In the genomic region with DNA sequence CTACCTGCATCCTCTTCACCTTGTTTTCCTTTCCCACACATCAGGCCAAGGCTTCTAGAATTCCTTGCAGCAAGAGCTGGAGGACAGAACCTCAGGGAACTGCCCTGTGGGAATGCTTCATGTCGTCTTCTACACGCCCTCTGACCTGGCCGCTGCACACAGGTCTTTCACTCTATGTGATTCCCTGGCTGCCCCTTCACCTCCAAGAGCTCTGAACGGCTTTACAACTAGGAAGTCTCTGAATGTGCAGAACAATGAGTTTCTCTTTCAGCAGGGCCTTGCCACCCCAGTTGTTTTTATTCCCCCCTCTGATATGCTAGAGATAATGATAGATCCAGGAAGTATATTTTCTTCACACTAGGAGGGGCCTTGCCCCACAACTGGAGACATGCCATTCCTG, we compare ENCODE assay signal across 16 cellular contexts.
DNase-seq lines count a peak whose midpoint lies in the region; ATAC-seq and TF ChIP-seq lines count a peak whose summit lies in the region.
"Had no signal": no experiment of that assay in that cellular context is flagged by ENCODE, and none has a peak within 500 bp of the region (broad histone marks: within the 10 kb centered on the region; RNA-seq: fewer than 3 reads in every experiment).

No MANE protein-coding gene starts in this region.

- no peaks in the 10 kb centered on the region for H3K27me3 Mint-ChIP-seq in CD14-positive monocyte (ENCODE audit: low read depth in 3 of 3)
- H3K27me3 Mint-ChIP-seq in CD8-positive, alpha-beta memory T cell = no peaks in the 10 kb centered on the region
- H3K27me3 Mint-ChIP-seq in central memory CD8-positive, alpha-beta T cell = no peaks in the 10 kb centered on the region
- H3K27me3 Mint-ChIP-seq in naive thymus-derived CD8-positive, alpha-beta T cell = no peaks in the 10 kb centered on the region

- H3K36me3 Mint-ChIP-seq in CD14-positive monocyte = peaks cover 76 to 84% of the 10 kb centered on the region in 2 donors
- H3K36me3 Mint-ChIP-seq in CD8-positive, alpha-beta memory T cell = peaks cover 4 to 50% (median 14%) of the 10 kb centered on the region in 3 donors
- H3K36me3 Mint-ChIP-seq in central memory CD8-positive, alpha-beta T cell (ENCODE audit: insufficient read depth) = peaks cover 42% of the 10 kb centered on the region
- peaks cover 7 to 60% (median 35%) of the 10 kb centered on the region in 3 donors for H3K36me3 Mint-ChIP-seq in naive thymus-derived CD8-positive, alpha-beta T cell

- no peak for ATAC-seq in central memory CD8-positive, alpha-beta T cell (replicated peaks; ENCODE audit: extremely low read depth, poor library complexity, severe bottlenecking)
- ATAC-seq in naive thymus-derived CD8-positive, alpha-beta T cell = no peak
- ATAC-seq in GM18861 (IDR thresholded peaks at IDR 0.05; ENCODE audit: unreplicated experiment) = no peak
- ATAC-seq: Panc1, pancreas had no signal

- H3K9me3 Mint-ChIP-seq in CD14-positive monocyte = peaks cover 0 to 5% (median 0%) of the 10 kb centered on the region in 7 donors
- H3K9me3 Mint-ChIP-seq in CD8-positive, alpha-beta memory T cell = peaks cover 0 to 4% (median 0%) of the 10 kb centered on the region in 5 donors
- H3K9me3 Mint-ChIP-seq in central memory CD8-positive, alpha-beta T cell = no peaks in the 10 kb centered on the region
- peaks cover 0 to 7% (median 0%) of the 10 kb centered on the region in 9 donors for H3K9me3 Mint-ChIP-seq in naive thymus-derived CD8-positive, alpha-beta T cell

- CTCF ChIA-PET in CD8-positive, alpha-beta memory T cell (lab: Charles Lee) = interaction anchor here (1.4 kb wide), 1 partner anchor 590 kb away, joined by 3 read pairs; no protein-coding TSS in a partner anchor
- CTCF ChIA-PET in HEK293T (lab: Yijun Ruan, JAX) = interaction anchor here (1.0 kb wide), 1 partner anchor 66 kb away, joined by 4 read pairs; no protein-coding TSS in a partner anchor

- H3K27me3 ChIP-seq in CD8-positive, alpha-beta memory T cell (ENCODE audit: insufficient read depth, low read length, poor library complexity, severe bottlenecking) = no peaks in the 10 kb centered on the region
- H3K27me3 ChIP-seq: pancreas, tibial nerve had no signal

- POLR2A ChIA-PET in CD8-positive, alpha-beta memory T cell (lab: Charles Lee) = no interaction called here
- POLR2A ChIA-PET in naive thymus-derived CD8-positive, alpha-beta T cell (lab: Charles Lee) = no interaction called here
- POLR2A ChIA-PET in HEK293T (lab: Yijun Ruan, JAX) = interaction anchor here (3.8 kb wide), 1 partner anchor 77 kb away, joined by 12 read pairs; no protein-coding TSS in a partner anchor

- DNase-seq in CD14-positive monocyte (ENCODE audit: low spot score) (no peak), nucleus accumbens (lab: John Stamatoyannopoulos, UW) (no peak), HEK293T (ENCODE audit: extremely low spot score) (no peak), NCI-H446 (lab: John Stamatoyannopoulos, UW) (no peak)
- no peak for DNase-seq in CD8-positive, alpha-beta memory T cell
- DNase-seq in central memory CD8-positive, alpha-beta T cell (ENCODE audit: low spot score in 2 of 2) = no peak
- DNase-seq in naive thymus-derived CD8-positive, alpha-beta T cell = no peak
- DNase-seq: kidney, NCI-H1048, NCI-H774, pancreas had no signal

- peaks cover 68% of the 10 kb centered on the region for H3K4me1 ChIP-seq in CD8-positive, alpha-beta memory T cell (ENCODE audit: insufficient read depth, low read length)

- H3K4me3 Mint-ChIP-seq in CD14-positive monocyte = no peak overlapping the region
- H3K4me3 Mint-ChIP-seq in CD8-positive, alpha-beta memory T cell = peak overlapping the region in 5 of 7 donors; percentile 25 to 69 (median 46)
- H3K4me3 Mint-ChIP-seq in central memory CD8-positive, alpha-beta T cell = peak overlapping the region; percentile 64
- H3K4me3 Mint-ChIP-seq in naive thymus-derived CD8-positive, alpha-beta T cell = peak overlapping the region in 6 of 10 donors; percentile 2 to 58 (median 18)
- H3K4me3 Mint-ChIP-seq: brain had no signal

- H3K27ac ChIP-seq in CD8-positive, alpha-beta memory T cell (ENCODE audit: low read depth, low read length) = no peak overlapping the region
- H3K27ac ChIP-seq: C4-2B, pancreas, tibial nerve had no signal

- peak overlapping the region in 5 of 7 donors; percentile 9 to 69 (median 23) for H3K27ac Mint-ChIP-seq in CD14-positive monocyte
- peak overlapping the region; percentile 78 to 98 (median 92) for H3K27ac Mint-ChIP-seq in CD8-positive, alpha-beta memory T cell
- peak overlapping the region; percentile 61 for H3K27ac Mint-ChIP-seq in central memory CD8-positive, alpha-beta T cell (ENCODE audit: low read depth)
- peak overlapping the region in 9 of 10 donors; percentile 25 to 89 (median 78) for H3K27ac Mint-ChIP-seq in naive thymus-derived CD8-positive, alpha-beta T cell
- H3K27ac Mint-ChIP-seq: brain had no signal

- H3K36me3 ChIP-seq in CD8-positive, alpha-beta memory T cell (ENCODE audit: insufficient read depth, low read length) = peaks cover 12% of the 10 kb centered on the region
- H3K36me3 ChIP-seq: pancreas had no signal

- TF ChIP-seq CTCF in CD14-positive monocyte (IDR thresholded peaks at IDR 0.05) = no peak

- H3K4me3 ChIP-seq in CD8-positive, alpha-beta memory T cell (ENCODE audit: low read length) = no peak overlapping the region
- H3K4me3 ChIP-seq: pancreas, tibial nerve had no signal

- H3K4me1 Mint-ChIP-seq in CD14-positive monocyte = peaks cover 82% of the 10 kb centered on the region
- peaks cover 86 to 100% (median 98%) of the 10 kb centered on the region in 3 donors for H3K4me1 Mint-ChIP-seq in CD8-positive, alpha-beta memory T cell
- H3K4me1 Mint-ChIP-seq in central memory CD8-positive, alpha-beta T cell = peaks cover 95% of the 10 kb centered on the region
- peaks cover 39 to 86% (median 80%) of the 10 kb centered on the region in 4 donors for H3K4me1 Mint-ChIP-seq in naive thymus-derived CD8-positive, alpha-beta T cell

- no peaks in the 10 kb centered on the region for H3K9me3 ChIP-seq in CD8-positive, alpha-beta memory T cell (ENCODE audit: low read length)
- H3K9me3 ChIP-seq: pancreas had no signal

- intact Hi-C loops in CD14-positive monocyte (cut with micrococcal nuclease) = no loop called here

TF ChIP-seq in HEK293T, 16 proteins besides CTCF, POLR2A, EP300 and RAD21:
- TF ChIP-seq FOXK2 (IDR thresholded peaks at IDR 0.05) (no peak), FOXA1 (IDR thresholded peaks at IDR 0.05) (no peak), L3MBTL2 (conservative IDR thresholded peaks at IDR 0.05) (no peak), SUZ12 (IDR thresholded peaks at IDR 0.05) (no peak), BHLHE40 (IDR thresholded peaks at IDR 0.05; ENCODE audit: borderline replicate concordance) (no peak), ELF4 (IDR thresholded peaks at IDR 0.05) (no peak), ARNT (IDR thresholded peaks at IDR 0.05) (no peak), SP1 (IDR thresholded peaks at IDR 0.05) (no peak), TARDBP (IDR thresholded peaks at IDR 0.05) (no peak)

Comparison
In these comparisons a context has a peak if more than half of its experiments do, and no peak if none do; other contexts are left out.
1. H3K27ac Mint-ChIP-seq: peak in every context shown above with its lines; median percentile 92 in CD8-positive, alpha-beta memory T cell; 78 in naive thymus-derived CD8-positive, alpha-beta T cell; 61 in central memory CD8-positive, alpha-beta T cell; 23 in CD14-positive monocyte.
2. H3K4me3 Mint-ChIP-seq: peak in CD8-positive, alpha-beta memory T cell (5 of 7), central memory CD8-positive, alpha-beta T cell (single experiment) and naive thymus-derived CD8-positive, alpha-beta T cell (6 of 10); none in CD14-positive monocyte (0 of 2).